In genomic region chr6:19879663-19880062, GRCh38 we compare ENCODE assay signal across 23 cellular contexts. TPM values are rescaled to one million over a fixed set of nuclear protein-coding genes. Genes with fewer than 3 reads are reported as not detected.
DNase-seq lines count a peak whose midpoint lies in the region; ATAC-seq, FAIRE-seq and TF ChIP-seq lines count a peak whose summit lies in the region.
"Had no signal": no experiment of that assay in that cellular context is flagged by ENCODE, and none has a peak within 500 bp of the region (broad histone marks: within the 10 kb centered on the region; RNA-seq: fewer than 3 reads in every experiment).

No MANE protein-coding gene starts in this region.

- no peaks in the 10 kb centered on the region for H3K27me3 ChIP-seq in bronchial epithelial cell (ENCODE audit: control insufficient read depth, insufficient read depth, low read length)
- H3K27me3 ChIP-seq in upper lobe of right lung: no peaks in the 10 kb centered on the region

- H3K4me3 ChIP-seq in bronchial epithelial cell (ENCODE audit: low read depth, low read length) (no peak overlapping the region), upper lobe of right lung (no peak overlapping the region)
- H3K4me3 ChIP-seq: skin epidermis had no signal

- DNase-seq in NCI-H1092 treated with DMSO at 0.1 percent for 48 hours (lab: John Stamatoyannopoulos, UW) (peak; percentile 73), NCI-H1092 (lab: John Stamatoyannopoulos, UW) (no peak), NCI-H2196 (lab: John Stamatoyannopoulos, UW; ENCODE audit: unreplicated experiment) (peak; percentile 71), bronchial epithelial cell (ENCODE audit: low read depth) (peak; percentile 13), upper lobe of right lung (no peak), HFFc6 (no peak)
- no peak for DNase-seq in activated CD4-positive, alpha-beta T cell treated with anti-CD3 and anti-CD28 coated beads for 1 hour
- no peak for DNase-seq in central memory CD4-positive, alpha-beta T cell
- DNase-seq: amygdala; Calu3; effector CD8-positive, alpha-beta T cell; GDM1; Karpas-422; natural killer cell; NCI-H1694 treated with DMSO at 0.1 percent for 48 hours; stimulated activated CD4-positive, alpha-beta T cell treated with anti-CD3 and anti-CD28 coated beads, Interleukin-4, amount 100 ng/mL, for 24 hours had no signal

- no peak overlapping the region for H3K27ac Mint-ChIP-seq in HFFc6
- H3K27ac Mint-ChIP-seq: B cell, memory B cell, natural killer cell, progenitor cell of endocrine pancreas had no signal

- no peak overlapping the region for H3K4me3 Mint-ChIP-seq in HFFc6
- H3K4me3 Mint-ChIP-seq: B cell, memory B cell, natural killer cell had no signal

- H3K9me3 Mint-ChIP-seq in HFFc6: no peaks in the 10 kb centered on the region
- H3K9me3 Mint-ChIP-seq: natural killer cell had no signal

- H3K4me1 ChIP-seq in upper lobe of right lung: no peaks in the 10 kb centered on the region

- H3K9me3 ChIP-seq in upper lobe of right lung: no peaks in the 10 kb centered on the region

- intact Hi-C loops in upper lobe of right lung (cut with DNase I): no loop called here

- no peak for FAIRE-seq in bronchial epithelial cell (lab: Jason Lieb, UNC)
- FAIRE-seq: HTR-8/SVneo, islet of Langerhans had no signal

- H3K4me1 Mint-ChIP-seq in HFFc6 (ENCODE audit: low read depth): no peaks in the 10 kb centered on the region
- H3K4me1 Mint-ChIP-seq: B cell, memory B cell had no signal

- no peaks in the 10 kb centered on the region for H3K36me3 Mint-ChIP-seq in HFFc6 (ENCODE audit: low read depth)
- H3K36me3 Mint-ChIP-seq: memory B cell, natural killer cell had no signal

- no peak overlapping the region for H3K27ac ChIP-seq in upper lobe of right lung
- H3K27ac ChIP-seq: 22Rv1, skin epidermis had no signal

- no peak for TF ChIP-seq CTCF in bronchial epithelial cell (IDR thresholded peaks at IDR 0.05; ENCODE audit: insufficient read depth, low read length, severe bottlenecking)
- no peak for TF ChIP-seq CTCF in upper lobe of right lung (IDR thresholded peaks at IDR 0.05)
- TF ChIP-seq CTCF in HFFc6 (IDR thresholded peaks at IDR 0.05): no peak

- H3K36me3 ChIP-seq in bronchial epithelial cell (ENCODE audit: control insufficient read depth, insufficient read depth, low read length): no peaks in the 10 kb centered on the region
- no peaks in the 10 kb centered on the region for H3K36me3 ChIP-seq in upper lobe of right lung

- no peaks in the 10 kb centered on the region for H3K27me3 Mint-ChIP-seq in HFFc6 (ENCODE audit: insufficient read depth)
- H3K27me3 Mint-ChIP-seq: B cell, memory B cell, progenitor cell of endocrine pancreas had no signal

- peak; percentile 66 for ATAC-seq in upper lobe of right lung
- ATAC-seq: natural killer cell had no signal

RNA-seq across cellular contexts. Expression of gene ID4, which starts 42.5 kb away (rescaled TPM):
- total RNA-seq in bronchial epithelial cell (1.6 and 2.8 TPM in 2 replicates), upper lobe of right lung (35.2 TPM)
- 10 to 100 TPM in 4 of 6 experiments, 1 to 10 TPM in 2; 7.2 to 11.9 (median 10.9) TPM for total RNA-seq in HFFc6 (2021; fragmentation: NEBNext Ultra II Directional; extraction: Animal tissue kit (Norgen Biotek cat#: 25700))
- total RNA-seq: B cell, natural killer cell had no signal

Comparison
In these comparisons a context has a peak if more than half of its experiments do, and no peak if none do; other contexts are left out.
1. DNase-seq: peak in NCI-H1092 treated with DMSO at 0.1 percent for 48 hours (single experiment), NCI-H2196 (single experiment) and bronchial epithelial cell (single experiment); none in NCI-H1092 (single experiment), upper lobe of right lung (single experiment), activated CD4-positive, alpha-beta T cell treated with anti-CD3 and anti-CD28 coated beads for 1 hour (single experiment), central memory CD4-positive, alpha-beta T cell (single experiment) and HFFc6 (single experiment).